In the genomic region with DNA sequence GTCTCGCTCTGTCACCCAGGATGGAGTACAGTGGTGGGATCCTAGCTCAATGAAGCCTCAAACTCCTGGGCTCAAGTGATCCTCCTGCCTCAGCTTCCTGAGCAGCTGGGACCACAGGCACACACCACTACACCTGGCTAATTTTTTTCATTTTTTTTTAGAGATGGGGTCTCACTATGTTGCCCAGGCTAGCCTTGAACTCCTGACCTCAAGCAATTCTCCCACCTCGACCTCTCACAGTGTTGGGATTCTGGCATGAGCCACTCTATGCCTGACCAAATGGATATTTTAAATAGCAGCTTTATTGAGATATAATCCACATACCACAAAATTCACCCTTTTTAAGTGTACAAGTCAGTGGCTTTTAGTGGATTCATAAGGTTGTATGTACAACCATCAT, we compare ENCODE assay signal across 14 cellular contexts.
"Had no signal": no experiment of that assay in that cellular context is flagged by ENCODE, and none has a peak within 500 bp of the region (broad histone marks: within the 10 kb centered on the region; RNA-seq: fewer than 3 reads in every experiment).

No MANE protein-coding gene starts in this region.

- ATAC-seq: lower lobe of right lung, pancreas had no signal

- H3K4me3 ChIP-seq: lower lobe of right lung, pancreas had no signal

- FAIRE-seq: pancreas had no signal

- H3K9me3 Mint-ChIP-seq: activated naive CD4-positive, alpha-beta T cell treated with anti-CD3 and anti-CD28 coated beads for 36 hours; activated T-helper 1 cell treated with anti-CD3 and anti-CD28 coated beads, Interleukin-12 subunit alpha, Interleukin-12 subunit beta, Interleukin-2, Interleukin-4 antibody, amounts not matched to agents 30 ng/mL and 10 ng/mL and 1 ng/mL, durations not matched to agents 14 hours and 24 hours and 36 hours; stimulated activated naive CD8-positive, alpha-beta T cell treated with anti-CD3 and anti-CD28 coated beads, Interleukin-15, Interleukin-2, amounts not matched to agents 100 ng/mL and 50 ng/mL, for 24 hours had no signal

- H3K27ac ChIP-seq: lower lobe of right lung, pancreas had no signal

- H3K9me3 ChIP-seq: lower lobe of right lung, pancreas had no signal

- DNase-seq: activated CD4-positive, alpha-beta T cell treated with anti-CD3 and anti-CD28 coated beads, Interleukin-2, amount 50 U/mL, for 1 hour; activated CD4-positive, CD25-positive, alpha-beta regulatory T cell; activated naive CD4-positive, alpha-beta T cell treated with anti-CD3 and anti-CD28 coated beads for 36 hours; amniotic stem cell; effector memory CD4-positive, alpha-beta T cell; hippocampal formation; lower lobe of right lung; pancreas; stimulated activated CD4-positive, alpha-beta T cell treated with anti-CD3 and anti-CD28 coated beads, Interleukin-4, amount 100 ng/mL, for 1 hour; stimulated activated CD8-positive, alpha-beta memory T cell treated with anti-CD3 and anti-CD28 coated beads, Interleukin-4, amount 100 ng/mL, for 48 hours; T-helper 2 cell had no signal

- H3K27me3 ChIP-seq: pancreas had no signal

- H3K27me3 Mint-ChIP-seq: brain; stimulated activated naive CD8-positive, alpha-beta T cell treated with anti-CD3 and anti-CD28 coated beads, Interleukin-15, Interleukin-2, amounts not matched to agents 100 ng/mL and 50 ng/mL, for 24 hours had no signal

- H3K4me3 Mint-ChIP-seq: activated naive CD4-positive, alpha-beta T cell treated with anti-CD3 and anti-CD28 coated beads for 36 hours; activated T-helper 1 cell treated with anti-CD3 and anti-CD28 coated beads, Interleukin-12 subunit alpha, Interleukin-12 subunit beta, Interleukin-2, Interleukin-4 antibody, amounts not matched to agents 30 ng/mL and 10 ng/mL and 1 ng/mL, durations not matched to agents 14 hours and 24 hours and 36 hours; brain; stimulated activated naive CD8-positive, alpha-beta T cell treated with anti-CD3 and anti-CD28 coated beads, Interleukin-15, Interleukin-2, amounts not matched to agents 100 ng/mL and 50 ng/mL, for 24 hours had no signal

- H3K27ac Mint-ChIP-seq: activated naive CD4-positive, alpha-beta T cell treated with anti-CD3 and anti-CD28 coated beads for 36 hours; brain; stimulated activated naive CD8-positive, alpha-beta T cell treated with anti-CD3 and anti-CD28 coated beads, Interleukin-15, Interleukin-2, amounts not matched to agents 100 ng/mL and 50 ng/mL, for 24 hours had no signal
